8 cellular contexts compared by ENCODE assay signal in the genomic region with DNA sequence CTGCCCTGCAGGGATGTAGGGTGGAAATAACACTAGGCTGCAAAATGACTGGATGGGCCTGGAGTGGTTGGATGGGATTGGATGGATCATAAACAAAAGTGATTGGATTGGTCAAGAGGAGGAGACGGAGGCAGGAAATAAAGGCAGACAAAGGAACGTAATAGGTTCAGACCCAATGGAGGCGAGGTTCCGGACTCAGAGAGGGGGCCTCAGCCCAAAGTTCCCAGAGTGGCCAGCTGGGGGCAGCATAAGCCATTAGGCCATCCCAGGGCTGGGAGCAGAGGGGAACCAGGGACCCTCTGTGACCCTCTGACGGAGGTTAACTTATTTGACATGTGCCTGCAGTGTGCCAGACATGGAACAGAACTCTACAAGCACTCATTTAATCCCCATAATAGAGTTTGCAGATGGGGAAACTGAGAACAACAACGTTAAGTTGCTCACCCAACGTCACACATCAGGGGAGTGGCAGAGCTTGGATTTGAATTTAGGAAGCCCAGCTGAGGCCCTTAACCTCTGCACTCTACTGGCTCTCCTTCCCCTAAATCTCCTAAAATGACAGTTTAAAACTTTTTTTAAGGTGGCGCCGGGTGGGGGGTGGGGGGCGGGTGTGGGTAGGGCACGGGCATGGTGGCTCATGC. TPM values are rescaled to one million over a fixed set of nuclear protein-coding genes. Genes with fewer than 3 reads are reported as not detected.
DNase-seq lines count a peak whose midpoint lies in the region; ATAC-seq, FAIRE-seq and TF ChIP-seq lines count a peak whose summit lies in the region.

No MANE protein-coding gene starts in this region.

- WGBS in right lobe of liver (ENCODE audit: insufficient coverage, low coverage, low lambda C conversion rate, missing lambda C conversion rate): 58% methylated on average over 8 of the region's 11 CpGs

- peak; percentile 91 to 92 for ATAC-seq in activated CD4-positive, CD25-positive, alpha-beta regulatory T cell treated with anti-CD3 and anti-CD28 coated beads, Interleukin-2, amount 50 U/mL, for 24 hours
- ATAC-seq in right lobe of liver (peak; percentile 79 to 87 (median 83)), GM18498 (IDR thresholded peaks at IDR 0.05; ENCODE audit: unreplicated experiment) (no peak)

- TF ChIP-seq POLR2A in right lobe of liver (IDR thresholded peaks at IDR 0.05): no peak
- no peak for TF ChIP-seq POLR2A in H54 (IDR thresholded peaks at IDR 0.05; ENCODE audit: low read depth, low read length)

- TF ChIP-seq CTCF in HFF-Myc (IDR thresholded peaks at IDR 0.05; ENCODE audit: low read depth, low read length, missing control alignments) (peak; percentile 70), right lobe of liver (IDR thresholded peaks at IDR 0.05) (peak; percentile 66 to 81 (median 72))

- peak; percentile 51 for DNase-seq in ACHN
- no peak for DNase-seq in HFF-Myc (ENCODE audit: extremely low read depth, low read depth)
- DNase-seq in central memory CD4-positive, alpha-beta T cell: peak; percentile 61
- peak in 1 of 3 donors; percentile 58 for DNase-seq in right lobe of liver
- DNase-seq in stimulated activated CD8-positive, alpha-beta memory T cell treated with anti-CD3 and anti-CD28 coated beads, Interleukin-15, amount 100 ng/mL, for 4 hours (ENCODE audit: low read depth in 2 of 2): peak; percentile 20 to 40
- DNase-seq in H54 (ENCODE audit: insufficient read length, low spot score): no peak

- no peak overlapping the region for H3K4me3 ChIP-seq in HFF-Myc (replicated peaks; ENCODE audit: low read depth, low read length)
- H3K4me3 ChIP-seq in right lobe of liver: no peak overlapping the region

- FAIRE-seq in H54 (lab: Jason Lieb, UNC): no peak

- H3K27ac ChIP-seq in right lobe of liver: no peak overlapping the region

- in situ Hi-C loops in ACHN (cut with HindIII; ENCODE audit: low pct_ligation_motif_present, low pct_unique_long_range_greater_than_20kb, low sequenced_read_pairs): no loop called here

- intact Hi-C loops in right lobe of liver (cut with DNase I): loop anchor here in 1 of 2 donors (10.0 kb wide), 2 partner anchors 81 to 151 kb away; partner anchors contain the start of gene RPL18A

- no peaks in the 10 kb centered on the region for H3K36me3 ChIP-seq in right lobe of liver

- no peaks in the 10 kb centered on the region for H3K4me1 ChIP-seq in right lobe of liver

- H3K27me3 ChIP-seq in right lobe of liver: no peaks in the 10 kb centered on the region

- H3K9me3 ChIP-seq in right lobe of liver: no peaks in the 10 kb centered on the region

RNA-seq across cellular contexts. Expression of gene MAP1S, which starts 15.3 kb away (rescaled TPM):
- total RNA-seq in right lobe of liver: 10 to 100 TPM; 11.1 to 31.3 (median 14.9) TPM

RNA-seq across cellular contexts. Expression of gene UNC13A, which starts 15.8 kb away (rescaled TPM):
- total RNA-seq in right lobe of liver: under 1 TPM in 1 of 6 experiments, not detected in 5; 0.02 TPM

RNA-seq across cellular contexts. Expression of gene FCHO1, which starts 47.3 kb away (rescaled TPM):
- total RNA-seq in right lobe of liver: 1 to 10 TPM in 4 of 6 experiments, under 1 TPM in 2; 0.93 to 3.6 (median 1.3) TPM

Comparison
In these comparisons a context has a peak if more than half of its experiments do, and no peak if none do; other contexts are left out.
1. DNase-seq: peak in ACHN (single experiment), central memory CD4-positive, alpha-beta T cell (single experiment) and stimulated activated CD8-positive, alpha-beta memory T cell treated with anti-CD3 and anti-CD28 coated beads, Interleukin-15, amount 100 ng/mL, for 4 hours (2 of 2); none in HFF-Myc (single experiment) and H54 (single experiment).